Comparison of ENCODE assay signal across 8 cellular contexts in the genomic region with DNA sequence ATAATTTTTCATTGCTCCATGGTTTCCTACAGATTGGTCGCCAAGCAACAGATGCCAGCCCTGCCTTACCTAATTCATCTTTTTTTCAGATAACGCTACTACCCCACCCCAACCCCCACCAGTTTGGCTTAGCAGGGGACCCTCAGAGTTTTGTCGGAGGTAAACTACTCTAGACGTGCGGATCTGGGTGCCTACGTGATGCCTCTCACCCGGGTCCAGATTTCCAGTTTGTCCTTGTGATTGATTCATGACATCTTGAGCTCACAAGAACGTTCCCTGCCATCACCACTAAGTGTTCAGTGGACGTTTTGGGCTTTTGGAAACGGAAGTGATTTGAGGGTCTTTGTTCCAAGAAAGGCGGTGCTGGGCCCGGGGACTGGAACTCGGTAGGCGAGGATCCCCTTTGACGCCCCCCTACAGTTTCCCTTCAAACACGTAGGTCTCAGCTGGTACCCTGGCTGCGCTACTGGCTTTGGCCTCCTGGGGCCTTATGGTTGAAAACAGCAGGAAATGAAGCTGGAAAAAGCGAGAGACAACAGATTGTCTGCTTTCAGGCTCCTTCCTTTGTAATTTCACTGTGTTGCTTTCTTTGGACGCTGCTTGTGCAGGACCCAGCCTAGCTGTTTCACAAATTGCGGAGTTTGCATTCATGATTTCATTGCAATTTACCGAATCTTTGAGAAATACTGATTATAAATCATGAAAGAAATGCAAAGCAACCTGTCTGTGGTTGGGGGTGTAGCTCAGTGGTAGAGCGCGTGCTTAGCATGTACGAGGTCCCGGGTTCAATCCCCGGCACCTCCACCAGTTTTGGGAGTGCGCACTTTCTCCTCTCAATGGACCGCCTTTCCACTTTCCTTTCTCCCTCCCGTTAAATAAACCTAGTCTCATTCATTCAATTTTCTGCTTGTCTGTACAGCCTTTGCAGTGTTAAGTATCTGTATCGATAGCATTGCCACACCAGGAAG.
DNase-seq lines count a peak whose midpoint lies in the region; ATAC-seq and TF ChIP-seq lines count a peak whose summit lies in the region.

No MANE protein-coding gene starts in this region.

- DNase-seq in AG08395 (ENCODE audit: low spot score) (peak; percentile 66), NCI-H1092 treated with DMSO at 0.1 percent for 48 hours (lab: John Stamatoyannopoulos, UW) (peak; percentile 90), T-helper 17 cell (no peak), nucleus accumbens (lab: John Stamatoyannopoulos, UW) (peak in 45 of 56 donors; percentile 5 to 85 (median 51)), occipital lobe (lab: John Stamatoyannopoulos, UW) (no peak), Right ventricle myocardium superior (no peak)

- no peak overlapping the region for H3K9ac ChIP-seq in endocrine pancreas (ENCODE audit: control insufficient read depth, insufficient read depth, low read length)

- no peaks in the 10 kb centered on the region for H3K36me3 ChIP-seq in endocrine pancreas (ENCODE audit: control insufficient read depth, insufficient read depth, low read length)

- H3K4me3 Mint-ChIP-seq in T-helper 17 cell: peak overlapping the region; percentile 54

- no peak overlapping the region for H3K27ac Mint-ChIP-seq in T-helper 17 cell

- H3K27me3 Mint-ChIP-seq in T-helper 17 cell: peaks cover 61% of the 10 kb centered on the region

- intact Hi-C loops in Right ventricle myocardium superior (cut with DNase I): no loop called here

- peak; percentile 37 for ATAC-seq in T-helper 17 cell
- ATAC-seq in Right ventricle myocardium superior (ENCODE audit: poor library complexity): no peak

- H3K9me3 ChIP-seq in T-helper 17 cell (ENCODE audit: control insufficient read depth, low read length, poor library complexity, severe bottlenecking): peaks cover 2% of the 10 kb centered on the region
- no peaks in the 10 kb centered on the region for H3K9me3 ChIP-seq in endocrine pancreas (ENCODE audit: control insufficient read depth, low read length)

- peaks cover 4% of the 10 kb centered on the region for H3K4me1 Mint-ChIP-seq in T-helper 17 cell

- H3K27me3 ChIP-seq in endocrine pancreas (ENCODE audit: control insufficient read depth, insufficient read depth, low read length): no peaks in the 10 kb centered on the region

- H3K36me3 Mint-ChIP-seq in T-helper 17 cell (ENCODE audit: low read depth): peaks cover 4% of the 10 kb centered on the region

- TF ChIP-seq CTCF in GM12874 (IDR thresholded peaks at IDR 0.05; ENCODE audit: insufficient read depth, low read depth, low read length): peak; percentile 40; the same call in 1 of the 2 replicates

- H3K4me1 ChIP-seq in endocrine pancreas (ENCODE audit: control insufficient read depth, insufficient read depth, low read length): no peaks in the 10 kb centered on the region

- peak overlapping the region; percentile 27 for H3K4me3 ChIP-seq in endocrine pancreas (ENCODE audit: control insufficient read depth, insufficient read depth, low read length)

Comparison
In these comparisons a context has a peak if more than half of its experiments do, and no peak if none do; other contexts are left out.
1. DNase-seq: peak in AG08395 (single experiment), NCI-H1092 treated with DMSO at 0.1 percent for 48 hours (single experiment) and nucleus accumbens (45 of 56); none in T-helper 17 cell (0 of 3), occipital lobe (single experiment) and Right ventricle myocardium superior (single experiment).